ENCODE assay signal across 10 cellular contexts in the genomic region with DNA sequence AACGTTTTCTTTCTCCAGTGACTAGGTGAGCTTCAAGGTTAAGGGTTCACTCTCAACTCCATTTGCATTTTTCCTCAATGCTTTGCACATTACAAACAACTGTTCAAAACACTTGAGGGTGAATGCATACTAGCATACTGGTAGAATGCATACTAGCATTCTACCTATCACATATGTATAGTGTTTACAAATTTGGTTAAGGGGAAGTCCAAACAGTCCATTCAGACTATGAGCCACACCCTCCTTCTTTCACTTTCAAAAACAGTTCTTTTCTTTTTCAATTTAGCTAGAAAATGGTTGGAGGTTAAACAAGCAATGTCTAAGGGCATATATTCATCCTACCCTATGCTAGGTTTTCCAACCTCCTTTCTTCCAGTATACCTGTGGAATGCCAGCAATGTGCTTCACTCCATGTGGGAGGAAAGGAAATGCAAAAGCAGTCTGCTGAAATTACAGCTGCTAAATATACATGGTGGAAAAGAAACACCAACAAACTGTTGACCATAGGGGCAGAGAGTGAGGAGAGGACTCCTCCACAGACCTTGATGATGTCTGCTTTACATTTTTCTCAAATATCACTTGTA.
DNase-seq lines count a peak whose midpoint lies in the region; ATAC-seq lines count a peak whose summit lies in the region.
"Had no signal": no experiment of that assay in that cellular context is flagged by ENCODE, and none has a peak within 500 bp of the region (broad histone marks: within the 10 kb centered on the region; RNA-seq: fewer than 3 reads in every experiment).

No MANE protein-coding gene starts in this region.

- peaks cover 8% of the 10 kb centered on the region for H3K4me1 Mint-ChIP-seq in activated T-cell treated with anti-CD3 and anti-CD28 coated beads, Interleukin-2, amount 50 U/mL, for 4 hours (ENCODE audit: low read depth)
- peaks cover 12 to 19% (median 16%) of the 10 kb centered on the region in 3 donors for H3K4me1 Mint-ChIP-seq in IgD-negative memory B cell
- H3K4me1 Mint-ChIP-seq in stimulated activated naive B cell treated with anti-CD40 and anti-IgM and Interleukin-4, amounts not matched to agents 10 μg/mL and 1 μg/mL and 100 μg/mL, for 72 hours: peaks cover 9 to 14% of the 10 kb centered on the region in 2 donors

- peak overlapping the region in 2 of 3 donors; percentile 6 to 49 for H3K27ac Mint-ChIP-seq in IgD-negative memory B cell
- no peak overlapping the region for H3K27ac Mint-ChIP-seq in stimulated activated naive B cell treated with anti-CD40 and anti-IgM and Interleukin-4, amounts not matched to agents 10 μg/mL and 1 μg/mL and 100 μg/mL, for 72 hours

- H3K4me3 Mint-ChIP-seq in activated T-cell treated with anti-CD3 and anti-CD28 coated beads, Interleukin-2, amount 50 U/mL, for 4 hours: no peak overlapping the region
- peak overlapping the region in 2 of 4 donors; percentile 29 to 68 for H3K4me3 Mint-ChIP-seq in IgD-negative memory B cell
- H3K4me3 Mint-ChIP-seq in stimulated activated naive B cell treated with anti-CD40 and anti-IgM and Interleukin-4, amounts not matched to agents 10 μg/mL and 1 μg/mL and 100 μg/mL, for 72 hours: no peak overlapping the region

- peak; percentile 78 to 83 for ATAC-seq in activated T-cell treated with anti-CD3 and anti-CD28 coated beads, Interleukin-2, amount 50 U/mL, for 4 hours
- ATAC-seq in HG02678 (IDR thresholded peaks at IDR 0.05; ENCODE audit: unreplicated experiment): peak; percentile 91
- ATAC-seq in stimulated activated naive B cell treated with anti-CD40 and anti-IgM and Interleukin-4, amounts not matched to agents 10 μg/mL and 1 μg/mL and 100 μg/mL, for 72 hours (replicated peaks): peak; percentile 85 to 92
- ATAC-seq: naive thymus-derived CD8-positive, alpha-beta T cell had no signal

- peaks cover 15% of the 10 kb centered on the region for H3K9me3 Mint-ChIP-seq in activated T-cell treated with anti-CD3 and anti-CD28 coated beads, Interleukin-2, amount 50 U/mL, for 4 hours
- H3K9me3 Mint-ChIP-seq in IgD-negative memory B cell: peaks cover 2 to 9% (median 4%) of the 10 kb centered on the region in 3 donors
- H3K9me3 Mint-ChIP-seq in stimulated activated naive B cell treated with anti-CD40 and anti-IgM and Interleukin-4, amounts not matched to agents 10 μg/mL and 1 μg/mL and 100 μg/mL, for 72 hours: peaks cover 13 to 19% of the 10 kb centered on the region in 2 donors

- no peaks in the 10 kb centered on the region for H3K27me3 Mint-ChIP-seq in activated T-cell treated with anti-CD3 and anti-CD28 coated beads, Interleukin-2, amount 50 U/mL, for 4 hours (ENCODE audit: low read depth)
- H3K27me3 Mint-ChIP-seq in IgD-negative memory B cell: no peaks in the 10 kb centered on the region
- no peaks in the 10 kb centered on the region for H3K27me3 Mint-ChIP-seq in stimulated activated naive B cell treated with anti-CD40 and anti-IgM and Interleukin-4, amounts not matched to agents 10 μg/mL and 1 μg/mL and 100 μg/mL, for 72 hours
- H3K27me3 Mint-ChIP-seq: naive thymus-derived CD8-positive, alpha-beta T cell had no signal

- no peak for DNase-seq in activated T-cell treated with anti-CD3 and anti-CD28 coated beads, Interleukin-2, amount 50 U/mL, for 4 hours
- no peak for DNase-seq in activated T-cell treated with anti-CD3 and anti-CD28 coated beads, Interleukin-2, amount 50 U/mL, for 1 hour
- no peak for DNase-seq in stimulated activated naive B cell treated with anti-CD40 and anti-IgM and Interleukin-4, amounts not matched to agents 10 μg/mL and 1 μg/mL and 100 μg/mL, for 72 hours
- DNase-seq in NCI-H2029 treated with DMSO at 0.1 percent for 48 hours (lab: John Stamatoyannopoulos, UW): no peak
- DNase-seq in activated effector memory CD4-positive, alpha-beta T cell treated with anti-CD3 and anti-CD28 coated beads, Interleukin-2, amount 50 U/mL, for 16 hours: no peak
- no peak for DNase-seq in dedifferentiated amniotic fluid mesenchymal stem cell (ENCODE audit: extremely low spot score)
- DNase-seq: naive thymus-derived CD8-positive, alpha-beta T cell; NCI-H1105 treated with DMSO at 0.1 percent for 48 hours had no signal

- peaks cover 75% of the 10 kb centered on the region for H3K36me3 Mint-ChIP-seq in activated T-cell treated with anti-CD3 and anti-CD28 coated beads, Interleukin-2, amount 50 U/mL, for 4 hours (ENCODE audit: insufficient read depth)
- H3K36me3 Mint-ChIP-seq in IgD-negative memory B cell: peaks cover 17% of the 10 kb centered on the region
- H3K36me3 Mint-ChIP-seq in stimulated activated naive B cell treated with anti-CD40 and anti-IgM and Interleukin-4, amounts not matched to agents 10 μg/mL and 1 μg/mL and 100 μg/mL, for 72 hours: peaks cover 47 to 63% of the 10 kb centered on the region in 2 donors
